1 cellular context compared by ENCODE assay signal in the genomic region with DNA sequence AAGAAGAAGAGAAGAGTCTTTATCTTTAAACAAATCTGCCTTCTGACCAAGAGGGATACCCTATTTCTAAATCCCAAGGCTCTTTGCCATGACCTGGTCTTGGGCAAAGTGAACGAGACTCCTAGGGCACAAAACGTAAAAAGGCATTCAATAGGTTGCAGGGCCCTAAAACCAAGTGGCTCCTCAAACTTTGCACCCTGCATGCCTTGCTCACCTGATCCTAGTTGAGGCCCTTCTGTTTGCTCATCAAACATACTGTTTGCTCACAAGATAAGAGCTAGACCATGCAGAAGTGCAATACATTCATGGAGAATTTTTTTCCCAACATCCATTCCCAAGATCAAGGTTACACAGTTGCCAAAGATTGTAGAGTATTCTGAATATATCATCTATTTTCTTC.
A peak's percentile ranks its signal among the peaks of the same experiment; 100 is the strongest.
TF ChIP-seq lines count a peak whose summit lies in the region.

No MANE protein-coding gene starts in this region.

TF ChIP-seq in HepG2, 621 proteins besides CTCF, POLR2A, EP300 and RAD21 (continued from another document and continues in another):
- TF ChIP-seq, protein P1, sequence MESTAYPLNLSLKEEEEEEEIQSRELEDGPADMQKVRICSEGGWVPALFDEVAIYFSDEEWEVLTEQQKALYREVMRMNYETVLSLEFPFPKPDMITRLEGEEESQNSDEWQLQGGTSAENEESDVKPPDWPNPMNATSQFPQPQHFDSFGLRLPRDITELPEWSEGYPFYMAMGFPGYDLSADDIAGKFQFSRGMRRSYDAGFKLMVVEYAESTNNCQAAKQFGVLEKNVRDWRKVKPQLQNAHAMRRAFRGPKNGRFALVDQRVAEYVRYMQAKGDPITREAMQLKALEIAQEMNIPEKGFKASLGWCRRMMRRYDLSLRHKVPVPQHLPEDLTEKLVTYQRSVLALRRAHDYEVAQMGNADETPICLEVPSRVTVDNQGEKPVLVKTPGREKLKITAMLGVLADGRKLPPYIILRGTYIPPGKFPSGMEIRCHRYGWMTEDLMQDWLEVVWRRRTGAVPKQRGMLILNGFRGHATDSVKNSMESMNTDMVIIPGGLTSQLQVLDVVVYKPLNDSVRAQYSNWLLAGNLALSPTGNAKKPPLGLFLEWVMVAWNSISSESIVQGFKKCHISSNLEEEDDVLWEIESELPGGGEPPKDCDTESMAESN (CRISPR knock-in tag; conservative IDR thresholded peaks at IDR 0.05), result peak; percentile 90
- TF ChIP-seq MED1 (CRISPR knock-in tag; IDR thresholded peaks at IDR 0.05) (peak; percentile 96), NFYC (CRISPR knock-in tag; IDR thresholded peaks at IDR 0.05) (0 out of 2 replicates have a peak, but pooled peaks have one; percentile 39), PTBP1 (IDR thresholded peaks at IDR 0.05; ENCODE audit: low read depth, low read length, poor library complexity, severe bottlenecking) (no peak), ZNF768 (CRISPR knock-in tag; IDR thresholded peaks at IDR 0.05) (no peak), ZNF577 (CRISPR knock-in tag; IDR thresholded peaks at IDR 0.05; ENCODE audit: borderline replicate concordance, low read depth) (no peak), AGO2 (optimal IDR thresholded peaks at IDR 0.05; ENCODE audit: low read depth, low read length) (no peak), CENPX (CRISPR knock-in tag; IDR thresholded peaks at IDR 0.05) (no peak), HIVEP1 (CRISPR knock-in tag; IDR thresholded peaks at IDR 0.05) (no peak), ZNF292 (CRISPR knock-in tag; IDR thresholded peaks at IDR 0.05; ENCODE audit: borderline replicate concordance, low read depth) (peak; percentile 78; the same call in 1 of the 2 replicates), HDAC2 (CRISPR knock-in tag; IDR thresholded peaks at IDR 0.05) (peak; percentile 98), NR3C1 (CRISPR knock-in tag; IDR thresholded peaks at IDR 0.05) (no peak), IRX3 (CRISPR knock-in tag; IDR thresholded peaks at IDR 0.05; ENCODE audit: borderline replicate concordance, low read depth) (no peak), GTF3A (CRISPR knock-in tag; conservative IDR thresholded peaks at IDR 0.05) (no peak), PHF8 (CRISPR knock-in tag; IDR thresholded peaks at IDR 0.05) (0 out of 2 replicates have a peak, but pooled peaks have one; percentile 41), ZNF816 (CRISPR knock-in tag; IDR thresholded peaks at IDR 0.05; ENCODE audit: borderline replicate concordance) (no peak), NFE2L1 (CRISPR knock-in tag; IDR thresholded peaks at IDR 0.05; ENCODE audit: borderline replicate concordance) (no peak), ZNF547 (CRISPR knock-in tag; IDR thresholded peaks at IDR 0.05) (no peak), ZNF460 (CRISPR knock-in tag; IDR thresholded peaks at IDR 0.05; ENCODE audit: borderline replicate concordance) (no peak; the same call in 1 of the 2 replicates), RBM22 (optimal IDR thresholded peaks at IDR 0.05; ENCODE audit: low read length) (no peak), ZNF879 (CRISPR knock-in tag; IDR thresholded peaks at IDR 0.05) (no peak), ZZZ3 (CRISPR knock-in tag; IDR thresholded peaks at IDR 0.05; ENCODE audit: borderline replicate concordance) (no peak), CHD2 (IDR thresholded peaks at IDR 0.05; ENCODE audit: low read depth, low read length) (no peak), ZNF180 (CRISPR knock-in tag; IDR thresholded peaks at IDR 0.05; ENCODE audit: borderline replicate concordance, low read depth) (no peak), TOPORS (CRISPR knock-in tag; IDR thresholded peaks at IDR 0.05) (peak; percentile 40; the same call in 1 of the 2 replicates), ZNF720 (CRISPR knock-in tag; IDR thresholded peaks at IDR 0.05) (no peak), BRCA1 (CRISPR knock-in tag; IDR thresholded peaks at IDR 0.05) (no peak), CEBPB (IDR thresholded peaks at IDR 0.05; ENCODE audit: borderline replicate concordance, low read depth, low read length) (peak; percentile 77)
- TF ChIP-seq, protein P2, sequence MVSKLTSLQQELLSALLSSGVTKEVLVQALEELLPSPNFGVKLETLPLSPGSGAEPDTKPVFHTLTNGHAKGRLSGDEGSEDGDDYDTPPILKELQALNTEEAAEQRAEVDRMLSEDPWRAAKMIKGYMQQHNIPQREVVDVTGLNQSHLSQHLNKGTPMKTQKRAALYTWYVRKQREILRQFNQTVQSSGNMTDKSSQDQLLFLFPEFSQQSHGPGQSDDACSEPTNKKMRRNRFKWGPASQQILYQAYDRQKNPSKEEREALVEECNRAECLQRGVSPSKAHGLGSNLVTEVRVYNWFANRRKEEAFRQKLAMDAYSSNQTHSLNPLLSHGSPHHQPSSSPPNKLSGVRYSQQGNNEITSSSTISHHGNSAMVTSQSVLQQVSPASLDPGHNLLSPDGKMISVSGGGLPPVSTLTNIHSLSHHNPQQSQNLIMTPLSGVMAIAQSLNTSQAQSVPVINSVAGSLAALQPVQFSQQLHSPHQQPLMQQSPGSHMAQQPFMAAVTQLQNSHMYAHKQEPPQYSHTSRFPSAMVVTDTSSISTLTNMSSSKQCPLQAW (CRISPR knock-in tag; IDR thresholded peaks at IDR 0.05), result peak; percentile 92
- TF ChIP-seq, protein P3, sequence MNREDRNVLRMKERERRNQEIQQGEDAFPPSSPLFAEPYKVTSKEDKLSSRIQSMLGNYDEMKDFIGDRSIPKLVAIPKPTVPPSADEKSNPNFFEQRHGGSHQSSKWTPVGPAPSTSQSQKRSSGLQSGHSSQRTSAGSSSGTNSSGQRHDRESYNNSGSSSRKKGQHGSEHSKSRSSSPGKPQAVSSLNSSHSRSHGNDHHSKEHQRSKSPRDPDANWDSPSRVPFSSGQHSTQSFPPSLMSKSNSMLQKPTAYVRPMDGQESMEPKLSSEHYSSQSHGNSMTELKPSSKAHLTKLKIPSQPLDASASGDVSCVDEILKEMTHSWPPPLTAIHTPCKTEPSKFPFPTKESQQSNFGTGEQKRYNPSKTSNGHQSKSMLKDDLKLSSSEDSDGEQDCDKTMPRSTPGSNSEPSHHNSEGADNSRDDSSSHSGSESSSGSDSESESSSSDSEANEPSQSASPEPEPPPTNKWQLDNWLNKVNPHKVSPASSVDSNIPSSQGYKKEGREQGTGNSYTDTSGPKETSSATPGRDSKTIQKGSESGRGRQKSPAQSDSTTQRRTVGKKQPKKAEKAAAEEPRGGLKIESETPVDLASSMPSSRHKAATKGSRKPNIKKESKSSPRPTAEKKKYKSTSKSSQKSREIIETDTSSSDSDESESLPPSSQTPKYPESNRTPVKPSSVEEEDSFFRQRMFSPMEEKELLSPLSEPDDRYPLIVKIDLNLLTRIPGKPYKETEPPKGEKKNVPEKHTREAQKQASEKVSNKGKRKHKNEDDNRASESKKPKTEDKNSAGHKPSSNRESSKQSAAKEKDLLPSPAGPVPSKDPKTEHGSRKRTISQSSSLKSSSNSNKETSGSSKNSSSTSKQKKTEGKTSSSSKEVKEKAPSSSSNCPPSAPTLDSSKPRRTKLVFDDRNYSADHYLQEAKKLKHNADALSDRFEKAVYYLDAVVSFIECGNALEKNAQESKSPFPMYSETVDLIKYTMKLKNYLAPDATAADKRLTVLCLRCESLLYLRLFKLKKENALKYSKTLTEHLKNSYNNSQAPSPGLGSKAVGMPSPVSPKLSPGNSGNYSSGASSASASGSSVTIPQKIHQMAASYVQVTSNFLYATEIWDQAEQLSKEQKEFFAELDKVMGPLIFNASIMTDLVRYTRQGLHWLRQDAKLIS (CRISPR knock-in tag; IDR thresholded peaks at IDR 0.05), result no peak
- TF ChIP-seq, protein P4, sequence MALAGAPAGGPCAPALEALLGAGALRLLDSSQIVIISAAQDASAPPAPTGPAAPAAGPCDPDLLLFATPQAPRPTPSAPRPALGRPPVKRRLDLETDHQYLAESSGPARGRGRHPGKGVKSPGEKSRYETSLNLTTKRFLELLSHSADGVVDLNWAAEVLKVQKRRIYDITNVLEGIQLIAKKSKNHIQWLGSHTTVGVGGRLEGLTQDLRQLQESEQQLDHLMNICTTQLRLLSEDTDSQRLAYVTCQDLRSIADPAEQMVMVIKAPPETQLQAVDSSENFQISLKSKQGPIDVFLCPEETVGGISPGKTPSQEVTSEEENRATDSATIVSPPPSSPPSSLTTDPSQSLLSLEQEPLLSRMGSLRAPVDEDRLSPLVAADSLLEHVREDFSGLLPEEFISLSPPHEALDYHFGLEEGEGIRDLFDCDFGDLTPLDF (CRISPR knock-in tag; IDR thresholded peaks at IDR 0.05), result no peak
- TF ChIP-seq, protein P5, sequence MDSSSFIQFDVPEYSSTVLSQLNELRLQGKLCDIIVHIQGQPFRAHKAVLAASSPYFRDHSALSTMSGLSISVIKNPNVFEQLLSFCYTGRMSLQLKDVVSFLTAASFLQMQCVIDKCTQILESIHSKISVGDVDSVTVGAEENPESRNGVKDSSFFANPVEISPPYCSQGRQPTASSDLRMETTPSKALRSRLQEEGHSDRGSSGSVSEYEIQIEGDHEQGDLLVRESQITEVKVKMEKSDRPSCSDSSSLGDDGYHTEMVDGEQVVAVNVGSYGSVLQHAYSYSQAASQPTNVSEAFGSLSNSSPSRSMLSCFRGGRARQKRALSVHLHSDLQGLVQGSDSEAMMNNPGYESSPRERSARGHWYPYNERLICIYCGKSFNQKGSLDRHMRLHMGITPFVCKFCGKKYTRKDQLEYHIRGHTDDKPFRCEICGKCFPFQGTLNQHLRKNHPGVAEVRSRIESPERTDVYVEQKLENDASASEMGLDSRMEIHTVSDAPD (CRISPR knock-in tag; IDR thresholded peaks at IDR 0.05), result 0 out of 2 replicates have a peak, but pooled peaks have one; percentile 85
- TF ChIP-seq, protein P6, sequence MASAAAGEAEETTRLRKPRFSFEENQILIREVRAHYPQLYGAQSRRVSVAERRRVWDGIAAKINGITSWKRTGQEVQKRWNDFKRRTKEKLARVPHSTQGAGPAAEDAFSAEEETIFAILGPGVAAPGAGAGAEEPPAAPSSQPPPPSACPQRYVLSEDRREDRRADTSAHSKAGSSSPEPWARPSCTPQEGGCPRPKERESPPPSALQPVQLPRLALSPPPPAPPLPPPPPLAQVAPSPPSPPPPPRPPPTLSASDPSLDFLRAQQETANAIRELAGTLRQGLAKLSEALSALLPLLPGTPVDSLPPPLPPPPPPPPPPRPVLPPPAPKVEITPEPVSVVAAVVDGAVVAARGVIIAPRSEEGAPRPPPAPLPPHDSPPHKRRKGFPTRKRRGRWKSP (CRISPR knock-in tag; IDR thresholded peaks at IDR 0.05), result peak; percentile 73; the same call in 1 of the 2 replicates
- TF ChIP-seq, protein P7, sequence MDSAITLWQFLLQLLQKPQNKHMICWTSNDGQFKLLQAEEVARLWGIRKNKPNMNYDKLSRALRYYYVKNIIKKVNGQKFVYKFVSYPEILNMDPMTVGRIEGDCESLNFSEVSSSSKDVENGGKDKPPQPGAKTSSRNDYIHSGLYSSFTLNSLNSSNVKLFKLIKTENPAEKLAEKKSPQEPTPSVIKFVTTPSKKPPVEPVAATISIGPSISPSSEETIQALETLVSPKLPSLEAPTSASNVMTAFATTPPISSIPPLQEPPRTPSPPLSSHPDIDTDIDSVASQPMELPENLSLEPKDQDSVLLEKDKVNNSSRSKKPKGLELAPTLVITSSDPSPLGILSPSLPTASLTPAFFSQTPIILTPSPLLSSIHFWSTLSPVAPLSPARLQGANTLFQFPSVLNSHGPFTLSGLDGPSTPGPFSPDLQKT (CRISPR knock-in tag; IDR thresholded peaks at IDR 0.05; ENCODE audit: borderline replicate concordance), result no peak
- TF ChIP-seq, protein P8, sequence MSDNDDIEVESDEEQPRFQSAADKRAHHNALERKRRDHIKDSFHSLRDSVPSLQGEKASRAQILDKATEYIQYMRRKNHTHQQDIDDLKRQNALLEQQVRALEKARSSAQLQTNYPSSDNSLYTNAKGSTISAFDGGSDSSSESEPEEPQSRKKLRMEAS (IDR thresholded peaks at IDR 0.05), result peak; percentile 85
- TF ChIP-seq, protein P9, sequence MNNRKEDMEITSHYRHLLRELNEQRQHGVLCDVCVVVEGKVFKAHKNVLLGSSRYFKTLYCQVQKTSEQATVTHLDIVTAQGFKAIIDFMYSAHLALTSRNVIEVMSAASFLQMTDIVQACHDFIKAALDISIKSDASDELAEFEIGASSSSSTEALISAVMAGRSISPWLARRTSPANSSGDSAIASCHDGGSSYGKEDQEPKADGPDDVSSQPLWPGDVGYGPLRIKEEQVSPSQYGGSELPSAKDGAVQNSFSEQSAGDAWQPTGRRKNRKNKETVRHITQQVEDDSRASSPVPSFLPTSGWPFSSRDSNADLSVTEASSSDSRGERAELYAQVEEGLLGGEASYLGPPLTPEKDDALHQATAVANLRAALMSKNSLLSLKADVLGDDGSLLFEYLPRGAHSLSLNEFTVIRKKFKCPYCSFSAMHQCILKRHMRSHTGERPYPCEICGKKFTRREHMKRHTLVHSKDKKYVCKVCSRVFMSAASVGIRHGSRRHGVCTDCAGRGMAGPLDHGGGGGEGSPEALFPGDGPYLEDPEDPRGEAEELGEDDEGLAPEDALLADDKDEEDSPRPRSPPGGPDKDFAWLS (CRISPR knock-in tag; IDR thresholded peaks at IDR 0.05; ENCODE audit: borderline replicate concordance), result no peak
- TF ChIP-seq, protein P10, sequence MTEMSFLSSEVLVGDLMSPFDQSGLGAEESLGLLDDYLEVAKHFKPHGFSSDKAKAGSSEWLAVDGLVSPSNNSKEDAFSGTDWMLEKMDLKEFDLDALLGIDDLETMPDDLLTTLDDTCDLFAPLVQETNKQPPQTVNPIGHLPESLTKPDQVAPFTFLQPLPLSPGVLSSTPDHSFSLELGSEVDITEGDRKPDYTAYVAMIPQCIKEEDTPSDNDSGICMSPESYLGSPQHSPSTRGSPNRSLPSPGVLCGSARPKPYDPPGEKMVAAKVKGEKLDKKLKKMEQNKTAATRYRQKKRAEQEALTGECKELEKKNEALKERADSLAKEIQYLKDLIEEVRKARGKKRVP (CRISPR knock-in tag; IDR thresholded peaks at IDR 0.05), result peak in 1 of 2 experiments; percentile 88; a peak in 2 of 4 replicates
- TF ChIP-seq, protein P11, sequence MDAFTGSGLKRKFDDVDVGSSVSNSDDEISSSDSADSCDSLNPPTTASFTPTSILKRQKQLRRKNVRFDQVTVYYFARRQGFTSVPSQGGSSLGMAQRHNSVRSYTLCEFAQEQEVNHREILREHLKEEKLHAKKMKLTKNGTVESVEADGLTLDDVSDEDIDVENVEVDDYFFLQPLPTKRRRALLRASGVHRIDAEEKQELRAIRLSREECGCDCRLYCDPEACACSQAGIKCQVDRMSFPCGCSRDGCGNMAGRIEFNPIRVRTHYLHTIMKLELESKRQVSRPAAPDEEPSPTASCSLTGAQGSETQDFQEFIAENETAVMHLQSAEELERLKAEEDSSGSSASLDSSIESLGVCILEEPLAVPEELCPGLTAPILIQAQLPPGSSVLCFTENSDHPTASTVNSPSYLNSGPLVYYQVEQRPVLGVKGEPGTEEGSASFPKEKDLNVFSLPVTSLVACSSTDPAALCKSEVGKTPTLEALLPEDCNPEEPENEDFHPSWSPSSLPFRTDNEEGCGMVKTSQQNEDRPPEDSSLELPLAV (CRISPR knock-in tag; conservative IDR thresholded peaks at IDR 0.05; ENCODE audit: low read depth), result no peak
- TF ChIP-seq, protein P12, sequence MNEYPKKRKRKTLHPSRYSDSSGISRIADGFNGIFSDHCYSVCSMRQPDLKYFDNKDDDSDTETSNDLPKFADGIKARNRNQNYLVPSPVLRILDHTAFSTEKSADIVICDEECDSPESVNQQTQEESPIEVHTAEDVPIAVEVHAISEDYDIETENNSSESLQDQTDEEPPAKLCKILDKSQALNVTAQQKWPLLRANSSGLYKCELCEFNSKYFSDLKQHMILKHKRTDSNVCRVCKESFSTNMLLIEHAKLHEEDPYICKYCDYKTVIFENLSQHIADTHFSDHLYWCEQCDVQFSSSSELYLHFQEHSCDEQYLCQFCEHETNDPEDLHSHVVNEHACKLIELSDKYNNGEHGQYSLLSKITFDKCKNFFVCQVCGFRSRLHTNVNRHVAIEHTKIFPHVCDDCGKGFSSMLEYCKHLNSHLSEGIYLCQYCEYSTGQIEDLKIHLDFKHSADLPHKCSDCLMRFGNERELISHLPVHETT (CRISPR knock-in tag; conservative IDR thresholded peaks at IDR 0.05), result peak; percentile 75; the same call in 1 of the 2 replicates
